ENCODE assay signal across 1 cellular context in the genomic region with DNA sequence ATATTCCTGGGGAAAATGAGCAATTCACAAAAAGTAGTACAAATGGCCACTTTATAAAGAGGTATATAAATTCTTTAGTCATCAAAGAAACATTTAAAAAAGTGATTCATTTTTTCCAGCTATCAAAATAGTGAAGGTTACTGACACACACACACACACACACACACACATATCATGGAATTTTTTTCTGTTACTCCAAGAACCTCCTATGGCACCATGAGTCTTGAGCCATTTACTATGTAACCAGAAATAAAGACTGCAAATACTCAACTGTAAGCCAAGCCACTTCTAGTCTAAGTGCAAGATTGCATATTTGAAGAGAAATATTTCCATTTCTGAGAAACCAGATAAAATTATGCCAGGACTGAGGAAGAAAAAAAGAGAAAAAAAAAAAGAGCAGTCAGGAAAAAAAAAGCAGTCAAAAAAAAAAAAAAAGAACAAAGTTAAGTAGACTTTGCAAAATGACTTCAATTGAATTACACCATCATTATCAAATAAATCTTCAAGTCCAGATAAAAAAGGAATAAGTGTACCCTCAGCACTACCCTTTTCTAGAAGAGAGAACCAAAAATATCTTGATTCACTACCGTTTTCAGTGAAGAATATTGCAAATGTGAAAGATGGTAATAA.
TF ChIP-seq lines count a peak whose summit lies in the region.

No MANE protein-coding gene starts in this region.

TF ChIP-seq in IMR-90, 13 proteins besides CTCF, POLR2A, EP300 and RAD21:
- TF ChIP-seq CEBPB (IDR thresholded peaks at IDR 0.05; ENCODE audit: low read depth, low read length), result no peak
- no peak for TF ChIP-seq SMC3 (IDR thresholded peaks at IDR 0.05; ENCODE audit: low read depth, low read length)
- TF ChIP-seq BHLHE40 (IDR thresholded peaks at IDR 0.05; ENCODE audit: low read depth, low read length), result no peak
- TF ChIP-seq CHD1 (IDR thresholded peaks at IDR 0.05; ENCODE audit: low read depth, low read length), result no peak
- TF ChIP-seq RCOR1 (IDR thresholded peaks at IDR 0.05; ENCODE audit: insufficient replicate concordance, low read length), result no peak
- TF ChIP-seq MAZ (IDR thresholded peaks at IDR 0.05; ENCODE audit: borderline replicate concordance, low read depth, low read length), result no peak
- no peak for TF ChIP-seq NFE2L2 (IDR thresholded peaks at IDR 0.05; ENCODE audit: low read depth, low read length)
- TF ChIP-seq, protein P1, sequence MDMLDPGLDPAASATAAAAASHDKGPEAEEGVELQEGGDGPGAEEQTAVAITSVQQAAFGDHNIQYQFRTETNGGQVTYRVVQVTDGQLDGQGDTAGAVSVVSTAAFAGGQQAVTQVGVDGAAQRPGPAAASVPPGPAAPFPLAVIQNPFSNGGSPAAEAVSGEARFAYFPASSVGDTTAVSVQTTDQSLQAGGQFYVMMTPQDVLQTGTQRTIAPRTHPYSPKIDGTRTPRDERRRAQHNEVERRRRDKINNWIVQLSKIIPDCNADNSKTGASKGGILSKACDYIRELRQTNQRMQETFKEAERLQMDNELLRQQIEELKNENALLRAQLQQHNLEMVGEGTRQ (IDR thresholded peaks at IDR 0.05; ENCODE audit: low read depth, low read length), result no peak
- no peak for TF ChIP-seq RFX5 (IDR thresholded peaks at IDR 0.05; ENCODE audit: low read depth, low read length)
- no peak for TF ChIP-seq FOS (IDR thresholded peaks at IDR 0.05; ENCODE audit: low read depth, low read length)
- TF ChIP-seq, protein P2, sequence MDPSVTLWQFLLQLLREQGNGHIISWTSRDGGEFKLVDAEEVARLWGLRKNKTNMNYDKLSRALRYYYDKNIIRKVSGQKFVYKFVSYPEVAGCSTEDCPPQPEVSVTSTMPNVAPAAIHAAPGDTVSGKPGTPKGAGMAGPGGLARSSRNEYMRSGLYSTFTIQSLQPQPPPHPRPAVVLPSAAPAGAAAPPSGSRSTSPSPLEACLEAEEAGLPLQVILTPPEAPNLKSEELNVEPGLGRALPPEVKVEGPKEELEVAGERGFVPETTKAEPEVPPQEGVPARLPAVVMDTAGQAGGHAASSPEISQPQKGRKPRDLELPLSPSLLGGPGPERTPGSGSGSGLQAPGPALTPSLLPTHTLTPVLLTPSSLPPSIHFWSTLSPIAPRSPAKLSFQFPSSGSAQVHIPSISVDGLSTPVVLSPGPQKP (IDR thresholded peaks at IDR 0.05; ENCODE audit: borderline replicate concordance, low read depth, low read length), result no peak
- no peak for TF ChIP-seq MXI1 (IDR thresholded peaks at IDR 0.05; ENCODE audit: borderline replicate concordance, low read depth, low read length)
- TF ChIP-seq MAFK (IDR thresholded peaks at IDR 0.05; ENCODE audit: low read depth, low read length), result no peak
